In genomic region chr3:61530355-61530754, GRCh38 we compare ENCODE assay signal across 2 cellular contexts.
TF ChIP-seq lines count a peak whose summit lies in the region.

No MANE protein-coding gene starts in this region.

TF ChIP-seq in IMR-90, 13 proteins besides CTCF, POLR2A, EP300 and RAD21:
- no peak for TF ChIP-seq RCOR1 (IDR thresholded peaks at IDR 0.05; ENCODE audit: insufficient replicate concordance, low read length)
- TF ChIP-seq CHD1 (IDR thresholded peaks at IDR 0.05; ENCODE audit: low read depth, low read length), result no peak
- TF ChIP-seq SMC3 (IDR thresholded peaks at IDR 0.05; ENCODE audit: low read depth, low read length), result no peak
- no peak for TF ChIP-seq BHLHE40 (IDR thresholded peaks at IDR 0.05; ENCODE audit: low read depth, low read length)
- TF ChIP-seq RFX5 (IDR thresholded peaks at IDR 0.05; ENCODE audit: low read depth, low read length), result no peak
- no peak for TF ChIP-seq CEBPB (IDR thresholded peaks at IDR 0.05; ENCODE audit: low read depth, low read length)
- TF ChIP-seq FOS (IDR thresholded peaks at IDR 0.05; ENCODE audit: low read depth, low read length), result no peak
- TF ChIP-seq USF2 (IDR thresholded peaks at IDR 0.05; ENCODE audit: low read depth, low read length), result no peak
- TF ChIP-seq MAFK (IDR thresholded peaks at IDR 0.05; ENCODE audit: low read depth, low read length), result no peak
- no peak for TF ChIP-seq ELK1 (IDR thresholded peaks at IDR 0.05; ENCODE audit: borderline replicate concordance, low read depth, low read length)
- TF ChIP-seq MAZ (IDR thresholded peaks at IDR 0.05; ENCODE audit: borderline replicate concordance, low read depth, low read length), result no peak
- TF ChIP-seq NFE2L2 (IDR thresholded peaks at IDR 0.05; ENCODE audit: low read depth, low read length), result no peak
- no peak for TF ChIP-seq MXI1 (IDR thresholded peaks at IDR 0.05; ENCODE audit: borderline replicate concordance, low read depth, low read length)

TF ChIP-seq in HepG2, 621 proteins besides CTCF, POLR2A, EP300 and RAD21:
- TF ChIP-seq TEAD3 (CRISPR knock-in tag; optimal IDR thresholded peaks at IDR 0.05; ENCODE audit: borderline replicate concordance) (peak; percentile 41), SMC3 (IDR thresholded peaks at IDR 0.05; ENCODE audit: low read length) (peak; percentile 47; the same call in 1 of the 2 replicates), THAP8 (CRISPR knock-in tag; IDR thresholded peaks at IDR 0.05; ENCODE audit: borderline replicate concordance) (no peak), STAG1 (CRISPR knock-in tag; IDR thresholded peaks at IDR 0.05) (peak; percentile 56)
